In the genomic region with DNA sequence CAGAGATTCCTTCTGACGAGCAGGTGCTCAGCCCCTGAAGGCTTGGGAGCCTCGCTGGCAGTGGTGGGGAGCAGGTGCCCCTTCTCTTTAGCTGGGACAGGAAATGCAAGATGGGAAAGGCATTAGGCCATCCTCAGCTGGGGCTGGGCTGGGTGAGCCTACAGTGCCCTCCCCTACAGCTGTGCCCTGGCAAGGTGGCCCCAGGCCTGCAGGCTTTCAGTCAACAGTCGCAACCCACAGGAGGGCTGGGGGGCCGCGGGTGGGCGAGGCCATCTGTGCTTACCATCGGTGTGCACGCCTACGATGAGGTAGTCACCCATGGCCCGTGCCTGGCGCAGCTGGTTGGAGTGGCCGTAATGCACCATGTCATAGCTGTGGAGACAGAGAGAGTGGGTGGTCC, we compare ENCODE assay signal across 15 cellular contexts. TPM values are rescaled to one million over a fixed set of nuclear protein-coding genes. Genes with fewer than 3 reads are reported as not detected.
DNase-seq lines count a peak whose midpoint lies in the region; ATAC-seq and TF ChIP-seq lines count a peak whose summit lies in the region.
"Had no signal": no experiment of that assay in that cellular context is flagged by ENCODE, and none has a peak within 500 bp of the region (broad histone marks: within the 10 kb centered on the region; RNA-seq: fewer than 3 reads in every experiment).

No MANE protein-coding gene starts in this region.

- no peak for TF ChIP-seq CTCF in Calu3 (IDR thresholded peaks at IDR 0.05; ENCODE audit: unreplicated experiment)
- no peak for TF ChIP-seq CTCF in nephron progenitor cell (IDR thresholded peaks at IDR 0.05)

- DNase-seq in activated CD4-positive, alpha-beta T cell treated with anti-CD3 and anti-CD28 coated beads, Interleukin-2, amount 10 ng/mL, durations not matched to agents 24 days and 14 days: no peak
- DNase-seq in activated CD4-positive, alpha-beta T cell treated with anti-CD3 and anti-CD28 coated beads, Interleukin-2, amount 50 U/mL, for 1 hour: no peak
- DNase-seq in Calu3 (no peak), nephron progenitor cell (no peak), GF-D8 (lab: John Stamatoyannopoulos, UW) (no peak), DMS79 treated with DMSO at 0.1 percent for 48 hours (lab: John Stamatoyannopoulos, UW) (no peak)
- DNase-seq in activated naive CD8-positive, alpha-beta T cell treated with anti-CD3 and anti-CD28 coated beads, Interleukin-2, amount 50 U/mL, for 24 hours: no peak
- DNase-seq: activated CD4-positive, alpha-beta T cell treated with anti-CD3 and anti-CD28 coated beads, Interleukin-2, amount 50 U/mL, for 4 hours; CD4-positive, alpha-beta memory T cell; GM23248; hippocampal formation; NCI-H226; Peyer's patch had no signal

- no peaks in the 10 kb centered on the region for H3K9me3 Mint-ChIP-seq in activated CD4-positive, alpha-beta T cell treated with anti-CD3 and anti-CD28 coated beads, Interleukin-2, amount 10 ng/mL, durations not matched to agents 24 days and 14 days
- H3K9me3 Mint-ChIP-seq in Calu3 (ENCODE audit: low read depth, unreplicated experiment) (no peaks in the 10 kb centered on the region), nephron progenitor cell (no peaks in the 10 kb centered on the region)
- no peaks in the 10 kb centered on the region for H3K9me3 Mint-ChIP-seq in activated naive CD8-positive, alpha-beta T cell treated with anti-CD3 and anti-CD28 coated beads, Interleukin-2, amount 50 U/mL, for 24 hours
- H3K9me3 Mint-ChIP-seq: CD4-positive, alpha-beta memory T cell had no signal

- no peak overlapping the region for H3K27ac Mint-ChIP-seq in activated CD4-positive, alpha-beta T cell treated with anti-CD3 and anti-CD28 coated beads, Interleukin-2, amount 10 ng/mL, durations not matched to agents 24 days and 14 days
- no peak overlapping the region for H3K27ac Mint-ChIP-seq in Calu3 (ENCODE audit: unreplicated experiment)
- H3K27ac Mint-ChIP-seq in activated naive CD8-positive, alpha-beta T cell treated with anti-CD3 and anti-CD28 coated beads, Interleukin-2, amount 50 U/mL, for 24 hours: no peak overlapping the region
- H3K27ac Mint-ChIP-seq in nephron progenitor cell: no peak overlapping the region

- no peaks in the 10 kb centered on the region for H3K27me3 Mint-ChIP-seq in activated CD4-positive, alpha-beta T cell treated with anti-CD3 and anti-CD28 coated beads, Interleukin-2, amount 10 ng/mL, durations not matched to agents 24 days and 14 days
- H3K27me3 Mint-ChIP-seq in Calu3 (ENCODE audit: unreplicated experiment) (no peaks in the 10 kb centered on the region), nephron progenitor cell (ENCODE audit: low read depth, poor library complexity) (peaks cover 3% of the 10 kb centered on the region)
- no peaks in the 10 kb centered on the region for H3K27me3 Mint-ChIP-seq in activated naive CD8-positive, alpha-beta T cell treated with anti-CD3 and anti-CD28 coated beads, Interleukin-2, amount 50 U/mL, for 24 hours
- H3K27me3 Mint-ChIP-seq: CD4-positive, alpha-beta memory T cell had no signal

- CTCF ChIA-PET in Calu3 (lab: Charles Lee): no interaction called here

- BruUV-seq in Calu3 (replicated peaks; lab: Mats Ljungman, UMichigan): no TSS peak

- ATAC-seq in activated naive CD8-positive, alpha-beta T cell treated with anti-CD3 and anti-CD28 coated beads, Interleukin-2, amount 50 U/mL, for 24 hours: no peak
- no peak for ATAC-seq in GM21737 (IDR thresholded peaks at IDR 0.05; ENCODE audit: unreplicated experiment)
- ATAC-seq: A549 had no signal

- peak overlapping the region; percentile 86 for H3K4me3 Mint-ChIP-seq in activated CD4-positive, alpha-beta T cell treated with anti-CD3 and anti-CD28 coated beads, Interleukin-2, amount 10 ng/mL, durations not matched to agents 24 days and 14 days
- H3K4me3 Mint-ChIP-seq in Calu3 (ENCODE audit: low read depth, unreplicated experiment) (peak overlapping the region; percentile 78), nephron progenitor cell (peak overlapping the region; percentile 55)
- H3K4me3 Mint-ChIP-seq in activated naive CD8-positive, alpha-beta T cell treated with anti-CD3 and anti-CD28 coated beads, Interleukin-2, amount 50 U/mL, for 24 hours: peak overlapping the region; percentile 11

- intact Hi-C loops in activated CD4-positive, alpha-beta T cell treated with anti-CD3 and anti-CD28 coated beads, Interleukin-2, amount 10 ng/mL, durations not matched to agents 24 days and 14 days (cut with micrococcal nuclease): no loop called here
- intact Hi-C loops in Calu3 (cut with micrococcal nuclease; ENCODE audit: unreplicated experiment): no loop called here

- peaks cover 26% of the 10 kb centered on the region for H3K36me3 Mint-ChIP-seq in activated CD4-positive, alpha-beta T cell treated with anti-CD3 and anti-CD28 coated beads, Interleukin-2, amount 10 ng/mL, durations not matched to agents 24 days and 14 days (ENCODE audit: low read depth)
- H3K36me3 Mint-ChIP-seq in Calu3 (ENCODE audit: insufficient read depth, unreplicated experiment): peaks cover 48% of the 10 kb centered on the region
- H3K36me3 Mint-ChIP-seq in activated naive CD8-positive, alpha-beta T cell treated with anti-CD3 and anti-CD28 coated beads, Interleukin-2, amount 50 U/mL, for 24 hours (ENCODE audit: low read depth): peaks cover 9% of the 10 kb centered on the region
- peaks cover 10% of the 10 kb centered on the region for H3K36me3 Mint-ChIP-seq in nephron progenitor cell (ENCODE audit: low read depth)

- H3K4me1 Mint-ChIP-seq in activated CD4-positive, alpha-beta T cell treated with anti-CD3 and anti-CD28 coated beads, Interleukin-2, amount 10 ng/mL, durations not matched to agents 24 days and 14 days: peaks cover 6% of the 10 kb centered on the region
- H3K4me1 Mint-ChIP-seq in Calu3 (ENCODE audit: low read depth, unreplicated experiment): peaks cover 28% of the 10 kb centered on the region
- peaks cover 3% of the 10 kb centered on the region for H3K4me1 Mint-ChIP-seq in activated naive CD8-positive, alpha-beta T cell treated with anti-CD3 and anti-CD28 coated beads, Interleukin-2, amount 50 U/mL, for 24 hours
- peaks cover 5% of the 10 kb centered on the region for H3K4me1 Mint-ChIP-seq in nephron progenitor cell

RNA-seq across cellular contexts. Expression of a gene that starts 2.0 kb away (rescaled TPM):
- 43.0 and 46.5 TPM in 2 replicates for total RNA-seq in activated CD4-positive, alpha-beta T cell treated with anti-CD3 and anti-CD28 coated beads, Interleukin-2, amount 10 ng/mL, durations not matched to agents 24 days and 14 days
- total RNA-seq in Calu3 (2022): 58.4 and 60.9 TPM in 2 replicates

RNA-seq across cellular contexts. Expression of a gene that starts 7.2 kb away (rescaled TPM):
- 0.30 and 0.40 TPM in 2 replicates for total RNA-seq in activated CD4-positive, alpha-beta T cell treated with anti-CD3 and anti-CD28 coated beads, Interleukin-2, amount 10 ng/mL, durations not matched to agents 24 days and 14 days
- total RNA-seq in Calu3 (2022): 0.27 and 0.47 TPM in 2 replicates

RNA-seq across cellular contexts. Expression of a gene that starts 8.7 kb away (rescaled TPM):
- 54.9 and 58.2 TPM in 2 replicates for total RNA-seq in activated CD4-positive, alpha-beta T cell treated with anti-CD3 and anti-CD28 coated beads, Interleukin-2, amount 10 ng/mL, durations not matched to agents 24 days and 14 days
- total RNA-seq in Calu3 (2022): 50.3 and 56.0 TPM in 2 replicates

RNA-seq across cellular contexts. Expression of a gene that starts 17.7 kb away (rescaled TPM):
- 132 and 135 TPM in 2 replicates for total RNA-seq in activated CD4-positive, alpha-beta T cell treated with anti-CD3 and anti-CD28 coated beads, Interleukin-2, amount 10 ng/mL, durations not matched to agents 24 days and 14 days
- total RNA-seq in Calu3 (2022): 110 and 113 TPM in 2 replicates

RNA-seq across cellular contexts. Expression of a gene that starts 17.8 kb away (rescaled TPM):
- 254 and 264 TPM in 2 replicates for total RNA-seq in activated CD4-positive, alpha-beta T cell treated with anti-CD3 and anti-CD28 coated beads, Interleukin-2, amount 10 ng/mL, durations not matched to agents 24 days and 14 days
- total RNA-seq in Calu3 (2022): 118 and 122 TPM in 2 replicates

Comparison
In these comparisons a context has a peak if more than half of its experiments do, and no peak if none do; other contexts are left out.
1. H3K4me3 Mint-ChIP-seq: peak in every context shown above with its lines; median percentile 86 in activated CD4-positive, alpha-beta T cell treated with anti-CD3 and anti-CD28 coated beads, Interleukin-2, amount 10 ng/mL, durations not matched to agents 24 days and 14 days; 78 in Calu3; 55 in nephron progenitor cell; 11 in activated naive CD8-positive, alpha-beta T cell treated with anti-CD3 and anti-CD28 coated beads, Interleukin-2, amount 50 U/mL, for 24 hours.